In the genomic region with DNA sequence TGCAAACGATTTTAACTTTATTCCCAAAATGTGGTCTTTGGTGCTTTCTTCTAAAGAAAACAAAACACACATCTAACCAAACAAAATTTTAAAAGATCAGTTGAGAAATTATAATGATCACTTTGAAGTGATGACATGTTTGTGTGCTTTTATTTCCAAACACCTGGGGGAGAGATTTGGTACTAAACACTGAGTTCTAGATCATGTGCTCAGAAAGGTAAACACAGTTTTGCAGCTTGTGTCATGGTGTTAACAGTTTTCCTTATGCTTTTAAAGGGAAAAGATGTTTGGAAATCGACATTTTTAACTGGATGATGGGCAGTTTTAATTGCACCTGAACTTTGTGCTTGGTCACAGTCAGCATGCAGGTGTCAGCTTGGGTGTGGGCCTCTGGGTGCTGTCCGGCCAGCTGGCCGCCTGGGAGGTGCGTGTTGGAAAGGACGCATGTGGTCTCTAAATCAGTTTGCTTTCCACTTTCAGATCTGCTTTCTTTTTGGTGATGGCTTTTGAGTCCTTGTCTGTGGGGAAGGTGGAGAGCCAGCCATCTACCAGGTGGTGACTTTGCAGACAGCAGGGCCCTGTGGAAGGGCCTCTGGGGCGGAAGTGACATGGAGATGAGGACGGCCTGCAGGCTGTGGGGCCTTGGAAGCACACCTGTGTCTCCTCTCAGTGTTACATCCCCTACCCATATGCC, we compare ENCODE assay signal across 19 cellular contexts. TPM values are rescaled to one million over a fixed set of nuclear protein-coding genes. Genes with fewer than 3 reads are reported as not detected.
DNase-seq lines count a peak whose midpoint lies in the region; ATAC-seq and TF ChIP-seq lines count a peak whose summit lies in the region.
"Had no signal": no experiment of that assay in that cellular context is flagged by ENCODE, and none has a peak within 500 bp of the region (broad histone marks: within the 10 kb centered on the region; RNA-seq: fewer than 3 reads in every experiment).

No MANE protein-coding gene starts in this region.

- H3K27me3 Mint-ChIP-seq in mesothelial cell of epicardium (ENCODE audit: low read depth) = no peaks in the 10 kb centered on the region
- no peaks in the 10 kb centered on the region for H3K27me3 Mint-ChIP-seq in activated naive CD4-positive, alpha-beta T cell treated with anti-CD3 and anti-CD28 coated beads, Interleukin-2, amount 10 ng/mL, durations not matched to agents 7 days and 5 days

- CTCF ChIA-PET in OCI-LY7 (lab: Charles Lee; ENCODE audit: unreplicated experiment) = no interaction called here
- CTCF ChIA-PET in activated naive CD4-positive, alpha-beta T cell treated with anti-CD3 and anti-CD28 coated beads, Interleukin-2, amount 10 ng/mL, durations not matched to agents 7 days and 5 days (lab: Charles Lee) = no interaction called here

- peaks cover 38% of the 10 kb centered on the region for H3K36me3 Mint-ChIP-seq in mesothelial cell of epicardium
- peaks cover 88% of the 10 kb centered on the region for H3K36me3 Mint-ChIP-seq in activated naive CD4-positive, alpha-beta T cell treated with anti-CD3 and anti-CD28 coated beads, Interleukin-2, amount 10 ng/mL, durations not matched to agents 7 days and 5 days

- H3K4me3 Mint-ChIP-seq in mesothelial cell of epicardium = no peak overlapping the region
- no peak overlapping the region for H3K4me3 Mint-ChIP-seq in activated naive CD4-positive, alpha-beta T cell treated with anti-CD3 and anti-CD28 coated beads, Interleukin-2, amount 10 ng/mL, durations not matched to agents 7 days and 5 days

- H3K9me2 ChIP-seq in OCI-LY7 (ENCODE audit: insufficient read depth, low read length) = no peaks in the 10 kb centered on the region
- H3K9me2 ChIP-seq: SK-N-SH had no signal

- intact Hi-C loops in OCI-LY7 (cut with micrococcal nuclease; ENCODE audit: unreplicated experiment) = no loop called here
- intact Hi-C loops in left colon (cut with DNase I, micrococcal nuclease) = no loop called here

- H3K9ac ChIP-seq in BLaER1 treated with 17β-estradiol and CSF1 and Interleukin-3, amounts not matched to agents 10 nM and 100 nM = peak overlapping the region in 1 of 11 experiments; percentile 26; a peak in 2 of 22 replicates
- H3K9ac ChIP-seq: SK-N-SH had no signal

- BruUV-seq in OCI-LY7 (replicated peaks; lab: Mats Ljungman, UMichigan) = no TSS peak

- no peaks in the 10 kb centered on the region for H3K79me2 ChIP-seq in OCI-LY7 (ENCODE audit: insufficient read depth, low read depth, low read length)
- H3K79me2 ChIP-seq: hepatocyte had no signal

- no peaks in the 10 kb centered on the region for H3K27me3 ChIP-seq in BLaER1 treated with 17β-estradiol and CSF1 and Interleukin-3, amounts not matched to agents 10 nM and 100 nM
- H3K27me3 ChIP-seq: cardiac muscle cell, hepatocyte, suprapubic skin had no signal

- peak overlapping the region in 9 of 11 experiments; percentile 25 to 82 (median 62); a peak in 18 of 22 replicates for H3K4me2 ChIP-seq in BLaER1 treated with 17β-estradiol and CSF1 and Interleukin-3, amounts not matched to agents 10 nM and 100 nM
- H3K4me2 ChIP-seq in OCI-LY7 (ENCODE audit: low read length) = no peak overlapping the region
- H3K4me2 ChIP-seq: hepatocyte, SK-N-SH had no signal

- H3K27ac ChIP-seq in BLaER1 treated with 17β-estradiol and CSF1 and Interleukin-3, amounts not matched to agents 10 nM and 100 nM = no peak overlapping the region
- H3K27ac ChIP-seq in OCI-LY7 (ENCODE audit: low read depth, low read length, poor library complexity, severe bottlenecking) = peak overlapping the region; percentile 11
- H3K27ac ChIP-seq: cardiac muscle cell, hepatocyte, suprapubic skin had no signal

- no peaks in the 10 kb centered on the region for H3K9me3 ChIP-seq in BLaER1 treated with 17β-estradiol and CSF1 and Interleukin-3, amounts not matched to agents 10 nM and 100 nM (replicated peaks in 1 of 11)
- H3K9me3 ChIP-seq in OCI-LY7 (ENCODE audit: low read length) = no peaks in the 10 kb centered on the region
- H3K9me3 ChIP-seq: SK-N-SH, suprapubic skin had no signal

- H4K20me1 ChIP-seq in BLaER1 treated with 17β-estradiol and CSF1 and Interleukin-3, amounts not matched to agents 10 nM and 100 nM = peaks cover 96 to 100% (median 97%) of the 10 kb centered on the region in 11 experiments
- no peaks in the 10 kb centered on the region for H4K20me1 ChIP-seq in OCI-LY7 (ENCODE audit: insufficient read depth, low read length)

- peak; percentile 35 for DNase-seq in OCI-LY7 (ENCODE audit: low spot score)
- DNase-seq in left colon = peak; percentile 49 to 55
- no peak for DNase-seq in stimulated activated naive CD8-positive, alpha-beta T cell treated with anti-CD3 and anti-CD28 coated beads, Interleukin-15, Interleukin-2, amounts not matched to agents 100 U/mL and 50 U/mL, for 24 hours
- DNase-seq in NCI-H1436 (lab: John Stamatoyannopoulos, UW) = no peak
- DNase-seq in mesothelial cell of epicardium (ENCODE audit: low spot score in 2 of 2, unreplicated experiment in 2 of 2) = no peak
- no peak for DNase-seq in activated naive CD4-positive, alpha-beta T cell treated with anti-CD3 and anti-CD28 coated beads, Interleukin-2, amount 10 ng/mL, durations not matched to agents 7 days and 5 days
- DNase-seq: effector CD8-positive, alpha-beta T cell; GF-D8; midbrain; NCI-H1048; NCI-H2171; SK-N-SH; stimulated activated CD4-positive, alpha-beta T cell treated with anti-CD3 and anti-CD28 coated beads, Interleukin-1b, Interleukin-23, amount 100 ng/mL, for 48 hours had no signal

- peaks cover 5% of the 10 kb centered on the region for H3K4me1 Mint-ChIP-seq in mesothelial cell of epicardium
- H3K4me1 Mint-ChIP-seq in activated naive CD4-positive, alpha-beta T cell treated with anti-CD3 and anti-CD28 coated beads, Interleukin-2, amount 10 ng/mL, durations not matched to agents 7 days and 5 days = peaks cover 45% of the 10 kb centered on the region

- TF ChIP-seq CTCF in OCI-LY7 (conservative IDR thresholded peaks at IDR 0.05; ENCODE audit: low read length) (no peak), mesothelial cell of epicardium (IDR thresholded peaks at IDR 0.05; ENCODE audit: unreplicated experiment) (no peak)

- peak; percentile 88 for ATAC-seq in GM19043 (IDR thresholded peaks at IDR 0.05; ENCODE audit: low read depth, unreplicated experiment)
- ATAC-seq in left colon = peak; percentile 68
- no peak for ATAC-seq in stimulated activated naive CD8-positive, alpha-beta T cell treated with anti-CD3 and anti-CD28 coated beads, Interleukin-15, Interleukin-2, amounts not matched to agents 100 U/mL and 50 U/mL, for 24 hours
- ATAC-seq: K562 had no signal

- H3K9me3 Mint-ChIP-seq in mesothelial cell of epicardium = no peaks in the 10 kb centered on the region
- peaks cover 5% of the 10 kb centered on the region for H3K9me3 Mint-ChIP-seq in activated naive CD4-positive, alpha-beta T cell treated with anti-CD3 and anti-CD28 coated beads, Interleukin-2, amount 10 ng/mL, durations not matched to agents 7 days and 5 days

- H3K27ac Mint-ChIP-seq in mesothelial cell of epicardium = no peak overlapping the region
- no peak overlapping the region for H3K27ac Mint-ChIP-seq in activated naive CD4-positive, alpha-beta T cell treated with anti-CD3 and anti-CD28 coated beads, Interleukin-2, amount 10 ng/mL, durations not matched to agents 7 days and 5 days

- no peak overlapping the region for H2AFZ ChIP-seq in OCI-LY7 (ENCODE audit: low read length)
- H2AFZ ChIP-seq: hepatocyte had no signal

- peaks cover 86 to 97% (median 92%) of the 10 kb centered on the region in 11 experiments for H3K36me3 ChIP-seq in BLaER1 treated with 17β-estradiol and CSF1 and Interleukin-3, amounts not matched to agents 10 nM and 100 nM
- peaks cover 54% of the 10 kb centered on the region; the same call in 1 of the 2 replicates for H3K36me3 ChIP-seq in OCI-LY7 (ENCODE audit: insufficient read depth, low read length)
- H3K36me3 ChIP-seq: cardiac muscle cell had no signal

- POLR2A ChIA-PET in OCI-LY7 (lab: Charles Lee) = interaction anchor here (0.6 kb wide), 1 partner anchor 301 kb away, joined by 3 read pairs; no protein-coding TSS in a partner anchor

- no peak overlapping the region for H3K4me3 ChIP-seq in BLaER1 treated with 17β-estradiol and CSF1 and Interleukin-3, amounts not matched to agents 10 nM and 100 nM
- no peak overlapping the region for H3K4me3 ChIP-seq in OCI-LY7 (ENCODE audit: low read depth, low read length, poor library complexity, severe bottlenecking)
- H3K4me3 ChIP-seq: cardiac muscle cell, hepatocyte, K562, suprapubic skin had no signal

- H3K4me1 ChIP-seq in BLaER1 treated with 17β-estradiol and CSF1 and Interleukin-3, amounts not matched to agents 10 nM and 100 nM = peaks cover 19 to 83% (median 72%) of the 10 kb centered on the region in 10 experiments
- H3K4me1 ChIP-seq in OCI-LY7 (ENCODE audit: insufficient read depth, low read length, poor library complexity, severe bottlenecking) = peaks cover 7% of the 10 kb centered on the region
- H3K4me1 ChIP-seq: suprapubic skin had no signal

RNA-seq across cellular contexts. Expression of a gene that starts 59.2 kb away (rescaled TPM):
- total RNA-seq in OCI-LY7 (2014; rRNA removed; shearing (Covaris generic)) = 8.5 and 9.7 TPM in 2 replicates
- total RNA-seq in OCI-LY7 (2022) = 18.9 and 19.9 TPM in 2 replicates
- total RNA-seq in left colon = 10 to 100 TPM; 16.9 to 20.0 TPM
- total RNA-seq in mesothelial cell of epicardium = 20.3 to 21.1 TPM (median 20.8 TPM) in 3 replicates

Comparison
In these comparisons a context has a peak if more than half of its experiments do, and no peak if none do; other contexts are left out.
1. DNase-seq: peak in OCI-LY7 (single experiment) and left colon (2 of 2); none in stimulated activated naive CD8-positive, alpha-beta T cell treated with anti-CD3 and anti-CD28 coated beads, Interleukin-15, Interleukin-2, amounts not matched to agents 100 U/mL and 50 U/mL, for 24 hours (single experiment), NCI-H1436 (single experiment), mesothelial cell of epicardium (0 of 2) and activated naive CD4-positive, alpha-beta T cell treated with anti-CD3 and anti-CD28 coated beads, Interleukin-2, amount 10 ng/mL, durations not matched to agents 7 days and 5 days (single experiment).